Comparison of ENCODE assay signal across 10 cellular contexts in genomic region chr5:66498791-66499207, GRCh38.
A peak's percentile ranks its signal among the peaks of the same experiment; 100 is the strongest.
DNase-seq lines count a peak whose midpoint lies in the region; ATAC-seq and TF ChIP-seq lines count a peak whose summit lies in the region.
"Had no signal": no experiment of that assay in that cellular context is flagged by ENCODE, and none has a peak within 500 bp of the region (broad histone marks: within the 10 kb centered on the region; RNA-seq: fewer than 3 reads in every experiment).

No MANE protein-coding gene starts in this region.

- H3K27me3 ChIP-seq in upper lobe of right lung, result no peaks in the 10 kb centered on the region
- H3K27me3 ChIP-seq: BLaER1 treated with 17β-estradiol and CSF1 and Interleukin-3, amounts not matched to agents 10 nM and 100 nM; gastrocnemius medialis had no signal

- DNase-seq in activated naive CD4-positive, alpha-beta T cell treated with anti-CD3 and anti-CD28 coated beads for 36 hours, result peak; percentile 25
- DNase-seq in activated naive CD4-positive, alpha-beta T cell treated with anti-CD3 and anti-CD28 coated beads, Interleukin-2, amount 10 ng/mL, durations not matched to agents 7 days and 5 days, result no peak
- peak; percentile 72 for DNase-seq in OCI-M1 (lab: John Stamatoyannopoulos, UW)
- DNase-seq in fibroblast of pulmonary artery (ENCODE audit: low read depth), result peak; percentile 60
- no peak for DNase-seq in upper lobe of right lung
- DNase-seq: gastrocnemius medialis had no signal

- TF ChIP-seq CTCF in fibroblast of pulmonary artery (IDR thresholded peaks at IDR 0.05; ENCODE audit: low read length, missing control alignments) (peak; percentile 61), upper lobe of right lung (IDR thresholded peaks at IDR 0.05) (peak; percentile 15)

- CTCF ChIA-PET in activated naive CD4-positive, alpha-beta T cell treated with anti-CD3 and anti-CD28 coated beads for 36 hours (lab: Charles Lee), result interaction anchor here (0.6 to 3.3 kb wide), 5 partner anchors 38 to 423 kb away, joined by 3 to 19 read pairs (median 3); no protein-coding TSS in a partner anchor
- CTCF ChIA-PET in activated naive CD4-positive, alpha-beta T cell treated with anti-CD3 and anti-CD28 coated beads, Interleukin-2, amount 10 ng/mL, durations not matched to agents 7 days and 5 days (lab: Charles Lee), result interaction anchor here (1.3 kb wide), 1 partner anchor 192 kb away, joined by 3 read pairs; no protein-coding TSS in a partner anchor

- no peaks in the 10 kb centered on the region for H3K36me3 ChIP-seq in upper lobe of right lung
- H3K36me3 ChIP-seq: BLaER1 treated with 17β-estradiol and CSF1 and Interleukin-3, amounts not matched to agents 10 nM and 100 nM; gastrocnemius medialis had no signal

- intact Hi-C loops in activated naive CD4-positive, alpha-beta T cell treated with anti-CD3 and anti-CD28 coated beads for 36 hours (cut with micrococcal nuclease), result loop anchor here (1.0 kb wide), 1 partner anchor 191 kb away; no protein-coding TSS in a partner anchor
- intact Hi-C loops in upper lobe of right lung (cut with DNase I), result no loop called here

- peak; percentile 58 for ATAC-seq in upper lobe of right lung
- ATAC-seq in GM21576 (IDR thresholded peaks at IDR 0.05; ENCODE audit: unreplicated experiment), result no peak
- ATAC-seq in GM21786 (IDR thresholded peaks at IDR 0.05; ENCODE audit: unreplicated experiment), result no peak
- no peak for ATAC-seq in HG02840 (IDR thresholded peaks at IDR 0.05; ENCODE audit: low FRiP score, unreplicated experiment)
- ATAC-seq: gastrocnemius medialis had no signal

- no peaks in the 10 kb centered on the region for H3K9me3 Mint-ChIP-seq in activated naive CD4-positive, alpha-beta T cell treated with anti-CD3 and anti-CD28 coated beads for 36 hours
- H3K9me3 Mint-ChIP-seq in activated naive CD4-positive, alpha-beta T cell treated with anti-CD3 and anti-CD28 coated beads, Interleukin-2, amount 10 ng/mL, durations not matched to agents 7 days and 5 days, result no peaks in the 10 kb centered on the region

- H3K27ac ChIP-seq in upper lobe of right lung, result no peak overlapping the region
- H3K27ac ChIP-seq: BLaER1 treated with 17β-estradiol and CSF1 and Interleukin-3, amounts not matched to agents 10 nM and 100 nM; gastrocnemius medialis had no signal

- H3K27ac Mint-ChIP-seq in activated naive CD4-positive, alpha-beta T cell treated with anti-CD3 and anti-CD28 coated beads for 36 hours, result no peak overlapping the region
- H3K27ac Mint-ChIP-seq in activated naive CD4-positive, alpha-beta T cell treated with anti-CD3 and anti-CD28 coated beads, Interleukin-2, amount 10 ng/mL, durations not matched to agents 7 days and 5 days, result no peak overlapping the region

- no peak overlapping the region for H3K4me3 Mint-ChIP-seq in activated naive CD4-positive, alpha-beta T cell treated with anti-CD3 and anti-CD28 coated beads for 36 hours
- no peak overlapping the region for H3K4me3 Mint-ChIP-seq in activated naive CD4-positive, alpha-beta T cell treated with anti-CD3 and anti-CD28 coated beads, Interleukin-2, amount 10 ng/mL, durations not matched to agents 7 days and 5 days

- H3K9me3 ChIP-seq in upper lobe of right lung, result no peaks in the 10 kb centered on the region
- H3K9me3 ChIP-seq: gastrocnemius medialis had no signal

- peaks cover 12% of the 10 kb centered on the region for H3K27me3 Mint-ChIP-seq in activated naive CD4-positive, alpha-beta T cell treated with anti-CD3 and anti-CD28 coated beads for 36 hours (ENCODE audit: low read depth)
- H3K27me3 Mint-ChIP-seq in activated naive CD4-positive, alpha-beta T cell treated with anti-CD3 and anti-CD28 coated beads, Interleukin-2, amount 10 ng/mL, durations not matched to agents 7 days and 5 days, result peaks cover 9% of the 10 kb centered on the region

- no peaks in the 10 kb centered on the region for H3K4me1 ChIP-seq in upper lobe of right lung
- H3K4me1 ChIP-seq: BLaER1 treated with 17β-estradiol and CSF1 and Interleukin-3, amounts not matched to agents 10 nM and 100 nM; gastrocnemius medialis had no signal

- no peaks in the 10 kb centered on the region for H3K4me1 Mint-ChIP-seq in activated naive CD4-positive, alpha-beta T cell treated with anti-CD3 and anti-CD28 coated beads for 36 hours (ENCODE audit: low read depth)
- no peaks in the 10 kb centered on the region for H3K4me1 Mint-ChIP-seq in activated naive CD4-positive, alpha-beta T cell treated with anti-CD3 and anti-CD28 coated beads, Interleukin-2, amount 10 ng/mL, durations not matched to agents 7 days and 5 days

- no peaks in the 10 kb centered on the region for H3K36me3 Mint-ChIP-seq in activated naive CD4-positive, alpha-beta T cell treated with anti-CD3 and anti-CD28 coated beads for 36 hours (ENCODE audit: low read depth)
- H3K36me3 Mint-ChIP-seq in activated naive CD4-positive, alpha-beta T cell treated with anti-CD3 and anti-CD28 coated beads, Interleukin-2, amount 10 ng/mL, durations not matched to agents 7 days and 5 days, result no peaks in the 10 kb centered on the region

- no peak overlapping the region for H3K4me3 ChIP-seq in fibroblast of pulmonary artery (replicated peaks; ENCODE audit: low read depth, low read length)
- H3K4me3 ChIP-seq in upper lobe of right lung, result no peak overlapping the region
- H3K4me3 ChIP-seq: BLaER1 treated with 17β-estradiol and CSF1 and Interleukin-3, amounts not matched to agents 10 nM and 100 nM; gastrocnemius medialis had no signal

Comparison
In these comparisons a context has a peak if more than half of its experiments do, and no peak if none do; other contexts are left out.
1. DNase-seq: peak in activated naive CD4-positive, alpha-beta T cell treated with anti-CD3 and anti-CD28 coated beads for 36 hours (single experiment), OCI-M1 (single experiment) and fibroblast of pulmonary artery (single experiment); none in activated naive CD4-positive, alpha-beta T cell treated with anti-CD3 and anti-CD28 coated beads, Interleukin-2, amount 10 ng/mL, durations not matched to agents 7 days and 5 days (single experiment) and upper lobe of right lung (single experiment).